ENCODE assay signal across 8 cellular contexts in the genomic region with DNA sequence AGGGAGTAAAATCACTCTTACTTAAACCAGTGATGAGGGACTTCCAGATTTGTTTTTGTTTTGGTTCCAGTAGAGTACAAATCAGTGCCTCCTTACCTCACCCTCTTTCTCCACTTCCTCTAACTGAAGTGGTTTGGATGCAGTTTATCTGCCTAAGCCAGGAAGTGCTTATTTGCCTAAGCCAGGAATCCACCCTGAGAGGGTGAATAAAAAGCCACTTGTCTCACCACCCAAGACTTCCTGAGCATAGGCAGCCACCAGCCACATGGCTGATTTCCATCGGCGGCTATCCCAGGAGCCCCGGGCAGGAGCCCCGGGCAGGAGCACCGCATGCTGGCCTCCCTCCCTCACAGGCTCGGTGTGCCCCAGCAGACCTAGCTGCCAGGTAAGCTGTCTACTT. TPM values are rescaled to one million over a fixed set of nuclear protein-coding genes. Genes with fewer than 3 reads are reported as not detected.
A peak's percentile ranks its signal among the peaks of the same experiment; 100 is the strongest.
DNase-seq lines count a peak whose midpoint lies in the region; ATAC-seq and TF ChIP-seq lines count a peak whose summit lies in the region.

No MANE protein-coding gene starts in this region.

- no peaks in the 10 kb centered on the region for H3K27me3 Mint-ChIP-seq in type B pancreatic cell

- H3K9me3 Mint-ChIP-seq in activated naive CD4-positive, alpha-beta T cell treated with anti-CD3 and anti-CD28 coated beads, Interleukin-2, amount 50 U/mL, for 72 hours: no peaks in the 10 kb centered on the region
- no peaks in the 10 kb centered on the region for H3K9me3 Mint-ChIP-seq in type B pancreatic cell

- H3K27ac ChIP-seq in epithelial cell of prostate: peak overlapping the region; percentile 99

- H3K36me3 Mint-ChIP-seq in activated naive CD4-positive, alpha-beta T cell treated with anti-CD3 and anti-CD28 coated beads, Interleukin-2, amount 50 U/mL, for 72 hours: no peaks in the 10 kb centered on the region
- H3K36me3 Mint-ChIP-seq in type B pancreatic cell: peaks cover 18% of the 10 kb centered on the region

- H3K27ac Mint-ChIP-seq in activated naive CD4-positive, alpha-beta T cell treated with anti-CD3 and anti-CD28 coated beads, Interleukin-2, amount 50 U/mL, for 72 hours: no peak overlapping the region
- H3K27ac Mint-ChIP-seq in type B pancreatic cell: peak overlapping the region; percentile 43

- ATAC-seq in activated naive CD4-positive, alpha-beta T cell treated with anti-CD3 and anti-CD28 coated beads, Interleukin-2, amount 50 U/mL, for 72 hours: peak; percentile 20 to 24

- DNase-seq in activated naive CD4-positive, alpha-beta T cell treated with anti-CD3 and anti-CD28 coated beads, Interleukin-2, amount 50 U/mL, for 72 hours (ENCODE audit: low spot score in 2 of 2): no peak
- DNase-seq in activated naive CD4-positive, alpha-beta T cell treated with Interleukin-2 at 50 U/mL for 16 hours: no peak
- DNase-seq in NCI-H226: peak; percentile 75
- DNase-seq in epithelial cell of prostate (ENCODE audit: low read depth, low spot score): no peak
- no peak for DNase-seq in type B pancreatic cell (ENCODE audit: extremely low spot score, unreplicated experiment)
- DNase-seq in cerebellar cortex (ENCODE audit: low spot score): no peak
- no peak for DNase-seq in T1000 (lab: John Stamatoyannopoulos, UW)
- no peak for DNase-seq in NCI-H1694 (lab: John Stamatoyannopoulos, UW)

- no peak for TF ChIP-seq CTCF in type B pancreatic cell (conservative IDR thresholded peaks at IDR 0.05)

- H3K4me3 Mint-ChIP-seq in type B pancreatic cell: no peak overlapping the region

- peaks cover 23% of the 10 kb centered on the region for H3K4me1 Mint-ChIP-seq in type B pancreatic cell (ENCODE audit: unreplicated experiment)

RNA-seq across cellular contexts. Expression of gene LRP11, which starts 12.0 kb away (rescaled TPM):
- total RNA-seq in activated naive CD4-positive, alpha-beta T cell treated with anti-CD3 and anti-CD28 coated beads, Interleukin-2, amount 50 U/mL, for 72 hours: 1 to 10 TPM; 3.6 to 4.1 TPM
- 56.6 and 66.4 TPM in 2 replicates for total RNA-seq in type B pancreatic cell (ENCODE audit: low replicate concordance)

RNA-seq across cellular contexts. Expression of gene RAET1E, which starts 45.7 kb away (rescaled TPM):
- under 1 TPM in 1 of 2 donors, not detected in 1; 0.11 TPM for total RNA-seq in activated naive CD4-positive, alpha-beta T cell treated with anti-CD3 and anti-CD28 coated beads, Interleukin-2, amount 50 U/mL, for 72 hours
- total RNA-seq in type B pancreatic cell (ENCODE audit: low replicate concordance): 1.2 TPM in 1 of 2 replicates, not detected in the other

Comparison
In these comparisons a context has a peak if more than half of its experiments do, and no peak if none do; other contexts are left out.
1. RNA of gene LRP11, which starts 12.0 kb away (total RNA-seq): 56.6 to 66.4 TPM in type B pancreatic cell; 3.6 to 4.1 TPM in activated naive CD4-positive, alpha-beta T cell treated with anti-CD3 and anti-CD28 coated beads, Interleukin-2, amount 50 U/mL, for 72 hours; every median in the first group is over 10 times any median in the second.